8 cellular contexts compared by ENCODE assay signal in genomic region chr1:149888160-149888998, GRCh38. TPM values are rescaled to one million over a fixed set of nuclear protein-coding genes. Genes with fewer than 3 reads are reported as not detected.
DNase-seq lines count a peak whose midpoint lies in the region; ATAC-seq, FAIRE-seq and TF ChIP-seq lines count a peak whose summit lies in the region.

No MANE protein-coding gene starts in this region.

- H3K36me3 ChIP-seq in colonic mucosa (no peaks in the 10 kb centered on the region), HepG2 (replicated peaks in 1 of 2; ENCODE audit: control insufficient read depth in 1 of 2, insufficient read depth in 2 of 2, low read length in 2 of 2) (no peaks in the 10 kb centered on the region)

- H3K9ac ChIP-seq in colonic mucosa (ENCODE audit: low read depth in 2 of 2, low read length in 2 of 2) (peak overlapping the region; percentile 65 to 98), HepG2 (ENCODE audit: insufficient read depth, low read depth, low read length) (peak overlapping the region; percentile 87)

- FAIRE-seq in A549 (lab: Jason Lieb, UNC) (no peak), HepG2 (lab: Jason Lieb, UNC) (no peak)

- CTCF ChIA-PET in A549 (lab: Yijun Ruan, JAX) (interaction anchor here (0.6 to 4.0 kb wide), 45 partner anchors 9 to 299 kb away, joined by 3 to 32 read pairs (median 4); partner anchors contain the start of genes BOLA1, OTUD7B and VPS45), HepG2 (lab: Yijun Ruan, JAX; ENCODE audit: low intra/inter-chr PET ratio, low total read pairs) (interaction anchor here (0.8 to 1.5 kb wide), 3 partner anchors 54 to 298 kb away, joined by 4 to 6 read pairs (median 5); no protein-coding TSS in a partner anchor)

- no TSS peak for BruUV-seq in HepG2 (replicated peaks; lab: Mats Ljungman, UMichigan)

- H3K4me1 ChIP-seq in A549 (peaks cover 22% of the 10 kb centered on the region), colonic mucosa (no peaks in the 10 kb centered on the region), HepG2 (ENCODE audit: insufficient read depth, low read length) (peaks cover 36% of the 10 kb centered on the region)

- peak overlapping the region; percentile 59 for H2AFZ ChIP-seq in HepG2 (ENCODE audit: low read length)

- peak overlapping the region; percentile 54 for H3K4me3 ChIP-seq in A549
- H3K4me3 ChIP-seq in colonic mucosa = peak overlapping the region; percentile 64
- peak overlapping the region; percentile 63 to 76 (median 63) for H3K4me3 ChIP-seq in HepG2 (replicated peaks in 1 of 3; ENCODE audit: insufficient read depth in 1 of 3, low read depth in 2 of 3, low read length in 3 of 3)

- peak; percentile 31 to 37 for ATAC-seq in A549
- ATAC-seq in GM18858 (IDR thresholded peaks at IDR 0.05; ENCODE audit: unreplicated experiment) = peak; percentile 35
- ATAC-seq in HG03354 (IDR thresholded peaks at IDR 0.05; ENCODE audit: poor library complexity, severe bottlenecking, unreplicated experiment) = peak; percentile 25
- peak; percentile 1; the same call in 2 of the 3 replicates for ATAC-seq in HepG2

- intact Hi-C loops in colonic mucosa (cut with DNase I) (no loop called here), HepG2 (cut with micrococcal nuclease; ENCODE audit: unreplicated experiment) (loop anchor here (1.0 kb wide), 2 partner anchors 54 to 162 kb away; no protein-coding TSS in a partner anchor)

- peaks cover 3% of the 10 kb centered on the region for H3K79me2 ChIP-seq in HepG2 (ENCODE audit: insufficient read depth, low read length)

- TF ChIP-seq CTCF in A549 (IDR thresholded peaks at IDR 0.05) (peak; percentile 69), colonic mucosa (IDR thresholded peaks at IDR 0.05) (peak; percentile 33), HepG2 (CRISPR knock-in tag; IDR thresholded peaks at IDR 0.05) (peak; percentile 71)

- TF ChIP-seq RAD21 in A549 (conservative IDR thresholded peaks at IDR 0.05 in 1 of 2, IDR thresholded peaks at IDR 0.05 in 1 of 2) = peak; percentile 65 to 68; a peak in 4 of 5 replicates
- peak; percentile 27; the same call in 1 of the 2 replicates for TF ChIP-seq RAD21 in HepG2 (CRISPR knock-in tag; IDR thresholded peaks at IDR 0.05)

- H3K4me2 ChIP-seq in A549 (peak overlapping the region; percentile 78), HepG2 (ENCODE audit: low read depth, low read length) (peak overlapping the region; percentile 93)

- WGBS in A549 (ENCODE audit: missing lambda C conversion rate) = 2% methylated on average over 24 of the region's 28 CpGs
- WGBS in HepG2 (ENCODE audit: low lambda C conversion rate) = 2% methylated on average over 28 of the region's 28 CpGs

- in situ Hi-C loops in HepG2 (cut with HindIII; ENCODE audit: extremely low pct_ligation_motif_present, low pct_unique_long_range_greater_than_20kb) = no loop called here

- POLR2A ChIA-PET in A549 (lab: Yijun Ruan, JAX) = interaction anchor here (0.9 to 4.8 kb wide), 20 partner anchors 11 to 475 kb away, joined by 3 to 70 read pairs (median 6); partner anchors contain the start of genes BOLA1, MTMR11, OTUD7B and PLEKHO1
- POLR2A ChIA-PET in HepG2 (lab: Yijun Ruan, JAX) = interaction anchor here (0.9 to 5.4 kb wide), 20 partner anchors 8 to 1651 kb away, joined by 3 to 74 read pairs (median 8); partner anchors contain the start of genes BOLA1, MTMR11, OTUD7B and VPS45

- H3K27me3 ChIP-seq in colonic mucosa (no peaks in the 10 kb centered on the region), HepG2 (ENCODE audit: control insufficient read depth in 1 of 2, insufficient read depth in 2 of 2, low read length in 2 of 2) (no peaks in the 10 kb centered on the region; a peak in 1 of 5 replicates)

- TF ChIP-seq EP300 in A549 (IDR thresholded peaks at IDR 0.05) (no peak), HepG2 (IDR thresholded peaks at IDR 0.05; ENCODE audit: low read depth in 2 of 2, low read length in 2 of 2) (no peak), HepG2 (CRISPR knock-in tag; IDR thresholded peaks at IDR 0.05; ENCODE audit: borderline replicate concordance) (no peak)

- DNase-seq in A549 (ENCODE audit: low read depth in 1 of 2, low spot score in 1 of 2) = peak; percentile 68 to 95
- peak; percentile 94 for DNase-seq in NCI-H460 (ENCODE audit: extremely low read depth, low read depth)
- peak; percentile 57 to 71 for DNase-seq in activated CD4-positive, alpha-beta T cell treated with anti-CD3 and anti-CD28 coated beads for 24 hours (ENCODE audit: low read depth in 2 of 2)
- DNase-seq in colonic mucosa = peak; percentile 89
- DNase-seq in HepG2 (ENCODE audit: low spot score) = peak; percentile 76
- DNase-seq in stimulated activated CD4-positive, alpha-beta T cell treated with anti-CD3 and anti-CD28 coated beads, Interleukin-2, amount 100 ng/mL, for 4 hours (ENCODE audit: low read depth) = peak; percentile 50

- no peaks in the 10 kb centered on the region for H3K9me3 ChIP-seq in A549
- H3K9me3 ChIP-seq in colonic mucosa = no peaks in the 10 kb centered on the region
- no peaks in the 10 kb centered on the region for H3K9me3 ChIP-seq in HepG2 (ENCODE audit: low read length)

- H3K27ac ChIP-seq in A549 = peak overlapping the region; percentile 91 to 96
- H3K27ac ChIP-seq in colonic mucosa = peak overlapping the region; percentile 100
- peak overlapping the region; percentile 95 for H3K27ac ChIP-seq in HepG2 (ENCODE audit: extremely low read length, insufficient read depth, low read length)

- TF ChIP-seq POLR2A in A549 (IDR thresholded peaks at IDR 0.05; ENCODE audit: low read length) = peak; percentile 56
- peak; percentile 22 to 48; a peak in 3 of 4 replicates for TF ChIP-seq POLR2A in HepG2 (IDR thresholded peaks at IDR 0.05; ENCODE audit: insufficient read depth in 1 of 2, low read depth in 2 of 2, low read length in 2 of 2)

- H4K20me1 ChIP-seq in HepG2 (ENCODE audit: insufficient read depth, low read length) = no peaks in the 10 kb centered on the region

RNA-seq across cellular contexts. Expression of gene BOLA1, which starts 11.0 kb away (rescaled TPM):
- polyA plus RNA-seq in A549 (2011; rRNA removed) = 26.7 and 27.5 TPM in 2 replicates
- polyA plus RNA-seq in A549 (2012; cell fraction: cytosol; rRNA removed) = 52.7 and 54.8 TPM in 2 replicates
- polyA plus RNA-seq in A549 (2012; cell fraction: nucleus; rRNA removed) = 39.5 and 45.1 TPM in 2 replicates
- 22.8 to 25.4 TPM (median 23.7 TPM) in 3 replicates for polyA plus RNA-seq in A549 (2017; fragmentation: RNase III; extraction: RNeasy Plus Mini Kit Qiagen cat#74134 plus additional on column Dnase treatment)
- 2.6 and 2.8 TPM in 2 replicates for polyA minus RNA-seq in A549 (2011; rRNA and poly(A)+ RNA removed)
- 21.7 and 24.9 TPM in 2 replicates for total RNA-seq in NCI-H460 (2014; rRNA removed; shearing (Covaris generic))
- 43.8 and 53.3 TPM in 2 replicates for polyA plus RNA-seq in NCI-H460 (2014; cell fraction: nucleus; rRNA removed)
- total RNA-seq in colonic mucosa = 10 to 100 TPM; 12.8 to 21.1 TPM
- 3.1 and 4.2 TPM in 2 replicates for total RNA-seq in HepG2 (2016; rRNA removed; fragmentation: Illumina TruSeq; extraction: Trizol)
- 2.1 and 2.4 TPM in 2 replicates for total RNA-seq in HepG2 (2016; cell fraction: cytosol; rRNA removed; fragmentation: Illumina TruSeq; extraction: Trizol; ENCODE audit: low read depth)
- total RNA-seq in HepG2 (2016; cell fraction: insoluble cytoplasmic fraction; rRNA removed; fragmentation: Illumina TruSeq; extraction: Trizol) = 3.6 and 3.9 TPM in 2 replicates
- 2.0 and 2.7 TPM in 2 replicates for total RNA-seq in HepG2 (2016; cell fraction: membrane; rRNA removed; fragmentation: Illumina TruSeq; extraction: Trizol)
- total RNA-seq in HepG2 (2016; cell fraction: nucleus; rRNA removed; fragmentation: Illumina TruSeq; extraction: Trizol) = 3.2 and 3.5 TPM in 2 replicates
- polyA plus RNA-seq in HepG2 (2011; rRNA removed) = 2.9 and 3.2 TPM in 2 replicates
- 2.9 and 4.8 TPM in 2 replicates for polyA plus RNA-seq in HepG2 (2011; cell fraction: cytosol; rRNA removed)
- 8.1 and 8.9 TPM in 2 replicates for polyA plus RNA-seq in HepG2 (2011; cell fraction: nucleus; rRNA removed)
- polyA plus RNA-seq in HepG2 (2012) = 2.5 and 2.8 TPM in 2 replicates
- polyA plus RNA-seq in HepG2 (2016; cell fraction: cytosol; fragmentation: Illumina TruSeq; extraction: Trizol; ENCODE audit: low read depth) = 2.0 and 2.6 TPM in 2 replicates
- 3.3 and 5.4 TPM in 2 replicates for polyA plus RNA-seq in HepG2 (2016; cell fraction: insoluble cytoplasmic fraction; fragmentation: Illumina TruSeq; extraction: Trizol; ENCODE audit: low read depth)
- polyA plus RNA-seq in HepG2 (2016; cell fraction: membrane; fragmentation: Illumina TruSeq; extraction: Trizol; ENCODE audit: low read depth) = 2.5 and 2.8 TPM in 2 replicates
- 4.8 TPM in 2 replicates for polyA plus RNA-seq in HepG2 (2016; cell fraction: nucleus; fragmentation: Illumina TruSeq; extraction: Trizol; ENCODE audit: insufficient read depth, low read depth)
- 1.4 and 3.8 TPM in 2 replicates for polyA minus RNA-seq in HepG2 (2011; rRNA and poly(A)+ RNA removed; ENCODE audit: low replicate concordance)
- polyA minus RNA-seq in HepG2 (2011; cell fraction: cytosol; rRNA and poly(A)+ RNA removed) = 0.79 TPM in 1 of 2 replicates, not detected in the other
- 1.4 and 1.9 TPM in 2 replicates for polyA minus RNA-seq in HepG2 (2011; cell fraction: nucleus; rRNA and poly(A)+ RNA removed)

RNA-seq across cellular contexts. Expression of gene SV2A, which starts 29.3 kb away (rescaled TPM):
- 0.04 and 0.05 TPM in 2 replicates for polyA plus RNA-seq in A549 (2011; rRNA removed)
- 0.12 TPM in 2 replicates for polyA plus RNA-seq in A549 (2012; cell fraction: cytosol; rRNA removed)
- 0.37 and 0.62 TPM in 2 replicates for polyA plus RNA-seq in A549 (2012; cell fraction: nucleus; rRNA removed)
- polyA plus RNA-seq in A549 (2017; fragmentation: RNase III; extraction: RNeasy Plus Mini Kit Qiagen cat#74134 plus additional on column Dnase treatment) = 0.07 to 0.13 TPM (median 0.08 TPM) in 3 replicates
- 0.10 and 0.17 TPM in 2 replicates for polyA minus RNA-seq in A549 (2011; rRNA and poly(A)+ RNA removed)
- total RNA-seq in NCI-H460 (2014; rRNA removed; shearing (Covaris generic)) = 0.63 and 1.3 TPM in 2 replicates
- polyA plus RNA-seq in NCI-H460 (2014; cell fraction: nucleus; rRNA removed) = 0.22 and 1.2 TPM in 2 replicates
- total RNA-seq in colonic mucosa = 1 to 10 TPM in 1 of 2 donors, under 1 TPM in 1; 0.89 to 1.5 TPM
- 0.45 and 0.84 TPM in 2 replicates for total RNA-seq in HepG2 (2016; rRNA removed; fragmentation: Illumina TruSeq; extraction: Trizol)
- 0.10 and 0.18 TPM in 2 replicates for total RNA-seq in HepG2 (2016; cell fraction: cytosol; rRNA removed; fragmentation: Illumina TruSeq; extraction: Trizol; ENCODE audit: low read depth)
- 0.55 and 0.89 TPM in 2 replicates for total RNA-seq in HepG2 (2016; cell fraction: insoluble cytoplasmic fraction; rRNA removed; fragmentation: Illumina TruSeq; extraction: Trizol)
- total RNA-seq in HepG2 (2016; cell fraction: membrane; rRNA removed; fragmentation: Illumina TruSeq; extraction: Trizol) = 0.22 and 0.34 TPM in 2 replicates
- 0.84 and 1.3 TPM in 2 replicates for total RNA-seq in HepG2 (2016; cell fraction: nucleus; rRNA removed; fragmentation: Illumina TruSeq; extraction: Trizol)
- 1.9 and 3.3 TPM in 2 replicates for polyA plus RNA-seq in HepG2 (2011; rRNA removed)
- polyA plus RNA-seq in HepG2 (2011; cell fraction: cytosol; rRNA removed) = 2.0 and 3.0 TPM in 2 replicates
- 3.7 and 5.5 TPM in 2 replicates for polyA plus RNA-seq in HepG2 (2011; cell fraction: nucleus; rRNA removed)
- polyA plus RNA-seq in HepG2 (2012) = 1.8 and 4.2 TPM in 2 replicates
- polyA plus RNA-seq in HepG2 (2016; cell fraction: cytosol; fragmentation: Illumina TruSeq; extraction: Trizol; ENCODE audit: low read depth) = 0.05 and 0.08 TPM in 2 replicates
- 0.45 and 0.50 TPM in 2 replicates for polyA plus RNA-seq in HepG2 (2016; cell fraction: insoluble cytoplasmic fraction; fragmentation: Illumina TruSeq; extraction: Trizol; ENCODE audit: low read depth)
- polyA plus RNA-seq in HepG2 (2016; cell fraction: membrane; fragmentation: Illumina TruSeq; extraction: Trizol; ENCODE audit: low read depth) = 0.13 and 0.18 TPM in 2 replicates
- polyA plus RNA-seq in HepG2 (2016; cell fraction: nucleus; fragmentation: Illumina TruSeq; extraction: Trizol; ENCODE audit: insufficient read depth, low read depth) = 1.7 and 2.1 TPM in 2 replicates
- 0.19 and 5.4 TPM in 2 replicates for polyA minus RNA-seq in HepG2 (2011; rRNA and poly(A)+ RNA removed; ENCODE audit: low replicate concordance)
- polyA minus RNA-seq in HepG2 (2011; cell fraction: cytosol; rRNA and poly(A)+ RNA removed) = 1.5 and 1.9 TPM in 2 replicates
- polyA minus RNA-seq in HepG2 (2011; cell fraction: nucleus; rRNA and poly(A)+ RNA removed) = 2.1 and 2.9 TPM in 2 replicates

RNA-seq across cellular contexts. Expression of gene SF3B4, which starts 39.2 kb away (rescaled TPM):
- polyA plus RNA-seq in A549 (2011; rRNA removed) (71.2 and 95.1 TPM in 2 replicates), A549 (2017; fragmentation: RNase III; extraction: RNeasy Plus Mini Kit Qiagen cat#74134 plus additional on column Dnase treatment) (92.3 to 97.7 TPM (median 94.6 TPM) in 3 replicates), HepG2 (2011; rRNA removed) (13.8 and 14.6 TPM in 2 replicates)
- 72.5 and 101 TPM in 2 replicates for polyA plus RNA-seq in A549 (2012; cell fraction: cytosol; rRNA removed)
- polyA plus RNA-seq in A549 (2012; cell fraction: nucleus; rRNA removed) = 146 TPM in 2 replicates
- 73.2 and 78.5 TPM in 2 replicates for polyA minus RNA-seq in A549 (2011; rRNA and poly(A)+ RNA removed)
- total RNA-seq in NCI-H460 (2014; rRNA removed; shearing (Covaris generic)) = 20.0 and 29.4 TPM in 2 replicates
- polyA plus RNA-seq in NCI-H460 (2014; cell fraction: nucleus; rRNA removed) = 20.4 and 21.6 TPM in 2 replicates
- total RNA-seq in colonic mucosa (10 to 100 TPM; 42.2 to 66.1 TPM), HepG2 (2016; rRNA removed; fragmentation: Illumina TruSeq; extraction: Trizol) (14.8 and 24.6 TPM in 2 replicates)
- 3.4 and 4.9 TPM in 2 replicates for total RNA-seq in HepG2 (2016; cell fraction: cytosol; rRNA removed; fragmentation: Illumina TruSeq; extraction: Trizol; ENCODE audit: low read depth)
- 11.6 and 24.9 TPM in 2 replicates for total RNA-seq in HepG2 (2016; cell fraction: insoluble cytoplasmic fraction; rRNA removed; fragmentation: Illumina TruSeq; extraction: Trizol)
- total RNA-seq in HepG2 (2016; cell fraction: membrane; rRNA removed; fragmentation: Illumina TruSeq; extraction: Trizol) = 10.3 and 11.6 TPM in 2 replicates
- total RNA-seq in HepG2 (2016; cell fraction: nucleus; rRNA removed; fragmentation: Illumina TruSeq; extraction: Trizol) = 11.4 and 16.3 TPM in 2 replicates
- 9.1 and 10.1 TPM in 2 replicates for polyA plus RNA-seq in HepG2 (2011; cell fraction: cytosol; rRNA removed)
- polyA plus RNA-seq in HepG2 (2011; cell fraction: nucleus; rRNA removed) = 10.6 and 12.6 TPM in 2 replicates
- 36.2 and 39.4 TPM in 2 replicates for polyA plus RNA-seq in HepG2 (2012)
- 11.3 and 13.8 TPM in 2 replicates for polyA plus RNA-seq in HepG2 (2016; cell fraction: cytosol; fragmentation: Illumina TruSeq; extraction: Trizol; ENCODE audit: low read depth)
- 37.5 and 53.9 TPM in 2 replicates for polyA plus RNA-seq in HepG2 (2016; cell fraction: insoluble cytoplasmic fraction; fragmentation: Illumina TruSeq; extraction: Trizol; ENCODE audit: low read depth)
- 17.3 and 22.1 TPM in 2 replicates for polyA plus RNA-seq in HepG2 (2016; cell fraction: membrane; fragmentation: Illumina TruSeq; extraction: Trizol; ENCODE audit: low read depth)
- polyA plus RNA-seq in HepG2 (2016; cell fraction: nucleus; fragmentation: Illumina TruSeq; extraction: Trizol; ENCODE audit: insufficient read depth, low read depth) = 28.9 and 31.3 TPM in 2 replicates
- polyA minus RNA-seq in HepG2 (2011; rRNA and poly(A)+ RNA removed; ENCODE audit: low replicate concordance) = 14.9 and 44.2 TPM in 2 replicates
- 14.8 and 15.7 TPM in 2 replicates for polyA minus RNA-seq in HepG2 (2011; cell fraction: cytosol; rRNA and poly(A)+ RNA removed)
- 12.9 and 16.2 TPM in 2 replicates for polyA minus RNA-seq in HepG2 (2011; cell fraction: nucleus; rRNA and poly(A)+ RNA removed)

RNA-seq across cellular contexts. Expression of gene MTMR11, which starts 48.3 kb away (rescaled TPM):
- 31.2 and 34.8 TPM in 2 replicates for polyA plus RNA-seq in A549 (2011; rRNA removed)
- 9.7 and 11.3 TPM in 2 replicates for polyA plus RNA-seq in A549 (2012; cell fraction: cytosol; rRNA removed)
- 40.4 and 50.0 TPM in 2 replicates for polyA plus RNA-seq in A549 (2012; cell fraction: nucleus; rRNA removed)
- polyA plus RNA-seq in A549 (2017; fragmentation: RNase III; extraction: RNeasy Plus Mini Kit Qiagen cat#74134 plus additional on column Dnase treatment) = 10.9 to 16.2 TPM (median 14.5 TPM) in 3 replicates
- polyA minus RNA-seq in A549 (2011; rRNA and poly(A)+ RNA removed) = 50.3 and 50.4 TPM in 2 replicates
- total RNA-seq in NCI-H460 (2014; rRNA removed; shearing (Covaris generic)) = 8.7 and 10.5 TPM in 2 replicates
- 28.0 and 30.1 TPM in 2 replicates for polyA plus RNA-seq in NCI-H460 (2014; cell fraction: nucleus; rRNA removed)
- 100 to 1,000 TPM; 168 to 188 TPM for total RNA-seq in colonic mucosa
- total RNA-seq in HepG2 (2016; rRNA removed; fragmentation: Illumina TruSeq; extraction: Trizol) = 0.27 and 0.49 TPM in 2 replicates
- total RNA-seq in HepG2 (2016; cell fraction: cytosol; rRNA removed; fragmentation: Illumina TruSeq; extraction: Trizol; ENCODE audit: low read depth) = not detected in 2 replicates
- total RNA-seq in HepG2 (2016; cell fraction: insoluble cytoplasmic fraction; rRNA removed; fragmentation: Illumina TruSeq; extraction: Trizol) = 0.48 and 0.61 TPM in 2 replicates
- total RNA-seq in HepG2 (2016; cell fraction: membrane; rRNA removed; fragmentation: Illumina TruSeq; extraction: Trizol) = 0.09 and 0.28 TPM in 2 replicates
- total RNA-seq in HepG2 (2016; cell fraction: nucleus; rRNA removed; fragmentation: Illumina TruSeq; extraction: Trizol) = 0.65 and 0.72 TPM in 2 replicates
- 2.8 and 4.0 TPM in 2 replicates for polyA plus RNA-seq in HepG2 (2011; rRNA removed)
- 1.5 and 2.7 TPM in 2 replicates for polyA plus RNA-seq in HepG2 (2011; cell fraction: cytosol; rRNA removed)
- polyA plus RNA-seq in HepG2 (2011; cell fraction: nucleus; rRNA removed) = 10.8 and 17.5 TPM in 2 replicates
- 2.8 and 4.1 TPM in 2 replicates for polyA plus RNA-seq in HepG2 (2012)
- 0.11 TPM in 1 of 2 replicates, not detected in the other for polyA plus RNA-seq in HepG2 (2016; cell fraction: cytosol; fragmentation: Illumina TruSeq; extraction: Trizol; ENCODE audit: low read depth)
- 0.31 and 0.47 TPM in 2 replicates for polyA plus RNA-seq in HepG2 (2016; cell fraction: insoluble cytoplasmic fraction; fragmentation: Illumina TruSeq; extraction: Trizol; ENCODE audit: low read depth)
- polyA plus RNA-seq in HepG2 (2016; cell fraction: membrane; fragmentation: Illumina TruSeq; extraction: Trizol; ENCODE audit: low read depth) = 0.16 TPM in 1 of 2 replicates, not detected in the other
- polyA plus RNA-seq in HepG2 (2016; cell fraction: nucleus; fragmentation: Illumina TruSeq; extraction: Trizol; ENCODE audit: insufficient read depth, low read depth) = 1.5 and 2.0 TPM in 2 replicates
- polyA minus RNA-seq in HepG2 (2011; rRNA and poly(A)+ RNA removed; ENCODE audit: low replicate concordance) = 4.0 and 9.4 TPM in 2 replicates
- 0.89 and 1.3 TPM in 2 replicates for polyA minus RNA-seq in HepG2 (2011; cell fraction: cytosol; rRNA and poly(A)+ RNA removed)
- 5.4 and 10.2 TPM in 2 replicates for polyA minus RNA-seq in HepG2 (2011; cell fraction: nucleus; rRNA and poly(A)+ RNA removed)

Comparison
In these comparisons a context has a peak if more than half of its experiments do, and no peak if none do; other contexts are left out.
1. Peak in every context shown above with its lines: DNase-seq, ATAC-seq, H3K4me3 ChIP-seq and H3K27ac ChIP-seq.